Comparison of ENCODE assay signal across 1 cellular context in genomic region chr7:99452541-99452940, GRCh38.
TF ChIP-seq lines count a peak whose summit lies in the region.

No MANE protein-coding gene starts in this region.

TF ChIP-seq in HepG2, 621 proteins besides CTCF, POLR2A, EP300 and RAD21:
- 0 out of 2 replicates have a peak, but pooled peaks have one; percentile 1 for TF ChIP-seq ZNF687 (CRISPR knock-in tag; IDR thresholded peaks at IDR 0.05)
- peak; percentile 40 for TF ChIP-seq AGO2 (optimal IDR thresholded peaks at IDR 0.05; ENCODE audit: low read depth, low read length)
- TF ChIP-seq MED8 (CRISPR knock-in tag; IDR thresholded peaks at IDR 0.05; ENCODE audit: insufficient replicate concordance): no peak
- TF ChIP-seq GABPB1 (CRISPR knock-in tag; IDR thresholded peaks at IDR 0.05): no peak
- TF ChIP-seq, protein P1, sequence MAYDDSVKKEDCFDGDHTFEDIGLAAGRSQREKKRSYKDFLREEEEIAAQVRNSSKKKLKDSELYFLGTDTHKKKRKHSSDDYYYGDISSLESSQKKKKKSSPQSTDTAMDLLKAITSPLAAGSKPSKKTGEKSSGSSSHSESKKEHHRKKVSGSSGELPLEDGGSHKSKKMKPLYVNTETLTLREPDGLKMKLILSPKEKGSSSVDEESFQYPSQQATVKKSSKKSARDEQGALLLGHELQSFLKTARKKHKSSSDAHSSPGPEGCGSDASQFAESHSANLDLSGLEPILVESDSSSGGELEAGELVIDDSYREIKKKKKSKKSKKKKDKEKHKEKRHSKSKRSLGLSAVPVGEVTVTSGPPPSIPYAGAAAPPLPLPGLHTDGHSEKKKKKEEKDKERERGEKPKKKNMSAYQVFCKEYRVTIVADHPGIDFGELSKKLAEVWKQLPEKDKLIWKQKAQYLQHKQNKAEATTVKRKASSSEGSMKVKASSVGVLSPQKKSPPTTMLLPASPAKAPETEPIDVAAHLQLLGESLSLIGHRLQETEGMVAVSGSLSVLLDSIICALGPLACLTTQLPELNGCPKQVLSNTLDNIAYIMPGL (CRISPR knock-in tag; IDR thresholded peaks at IDR 0.05; ENCODE audit: borderline replicate concordance in 1 of 2, low read depth in 1 of 2): no peak
- no peak for TF ChIP-seq MED13 (CRISPR knock-in tag; IDR thresholded peaks at IDR 0.05)
